Comparison of ENCODE assay signal across 1 cellular context in genomic region chr9:34577635-34578240, GRCh38.
TF ChIP-seq lines count a peak whose summit lies in the region.

No MANE protein-coding gene starts in this region.

TF ChIP-seq in GM23338, 12 proteins besides CTCF, POLR2A, EP300 and RAD21 (continued from another document):
- TF ChIP-seq ZNF462 (CRISPR knock-in tag; IDR thresholded peaks at IDR 0.05), result no peak
